1 cellular context compared by ENCODE assay signal in genomic region chr17:82022981-82023446, GRCh38.
A peak's percentile ranks its signal among the peaks of the same experiment; 100 is the strongest.
TF ChIP-seq lines count a peak whose summit lies in the region.

TSS of gene LRRC45 (plus strand) at chr17:82023305. CDS start at chr17:82023644, 339 bp downstream.

TF ChIP-seq in HepG2, 621 proteins besides CTCF, POLR2A, EP300 and RAD21 (continued from another document):
- TF ChIP-seq ZHX2 (IDR thresholded peaks at IDR 0.05; ENCODE audit: low read depth) (0 out of 2 replicates have a peak, but pooled peaks have one; percentile 12), ZHX2 (CRISPR knock-in tag; IDR thresholded peaks at IDR 0.05; ENCODE audit: borderline replicate concordance) (no peak), NFYC (CRISPR knock-in tag; IDR thresholded peaks at IDR 0.05) (peak; percentile 93), NR2C2 (CRISPR knock-in tag; IDR thresholded peaks at IDR 0.05; ENCODE audit: borderline replicate concordance) (peak; percentile 62), CREBL2 (CRISPR knock-in tag; IDR thresholded peaks at IDR 0.05; ENCODE audit: borderline replicate concordance) (0 out of 2 replicates have a peak, but pooled peaks have one; percentile 28), ELF1 (CRISPR knock-in tag; IDR thresholded peaks at IDR 0.05) (peak; percentile 93), FOXK1 (CRISPR knock-in tag; IDR thresholded peaks at IDR 0.05; ENCODE audit: borderline replicate concordance, low read depth) (0 out of 2 replicates have a peak, but pooled peaks have one; percentile 47), HNF1B (CRISPR knock-in tag; IDR thresholded peaks at IDR 0.05) (0 out of 2 replicates have a peak, but pooled peaks have one; percentile 22), POLR2G (IDR thresholded peaks at IDR 0.05; ENCODE audit: low read depth, low read length) (peak; percentile 38; the same call in 1 of the 2 replicates), AGO1 (IDR thresholded peaks at IDR 0.05; ENCODE audit: low read depth, low read length, poor library complexity, severe bottlenecking) (peak; percentile 98)
